In genomic region chr21:36113647-36114428, GRCh38 we compare ENCODE assay signal across 8 cellular contexts. TPM values are rescaled to one million over a fixed set of nuclear protein-coding genes. Genes with fewer than 3 reads are reported as not detected.
A peak's percentile ranks its signal among the peaks of the same experiment; 100 is the strongest.
DNase-seq lines count a peak whose midpoint lies in the region; ATAC-seq and TF ChIP-seq lines count a peak whose summit lies in the region.

No MANE protein-coding gene starts in this region.

- TF ChIP-seq CTCF in gastrocnemius medialis (IDR thresholded peaks at IDR 0.05 in 4 of 5, conservative IDR thresholded peaks at IDR 0.05 in 1 of 5) = no peak

- no peak overlapping the region for H3K27ac ChIP-seq in CD8-positive, alpha-beta memory T cell (ENCODE audit: low read depth, low read length)
- peak overlapping the region in 1 of 4 donors; percentile 65 for H3K27ac ChIP-seq in gastrocnemius medialis

- TF ChIP-seq POLR2A in gastrocnemius medialis (IDR thresholded peaks at IDR 0.05) = no peak

- H3K4me3 ChIP-seq in CD8-positive, alpha-beta memory T cell (ENCODE audit: low read length) = peak overlapping the region; percentile 65
- H3K4me3 ChIP-seq in gastrocnemius medialis = peak overlapping the region in 1 of 4 donors; percentile 55

- H3K4me3 Mint-ChIP-seq in CD8-positive, alpha-beta memory T cell = peak overlapping the region; percentile 42 to 97 (median 89)
- H3K4me3 Mint-ChIP-seq in naive B cell = peak overlapping the region in 5 of 8 donors; percentile 41 to 75 (median 46)

- peaks cover 8 to 32% (median 18%) of the 10 kb centered on the region in 3 donors for H3K4me1 Mint-ChIP-seq in CD8-positive, alpha-beta memory T cell
- H3K4me1 Mint-ChIP-seq in naive B cell = peaks cover 12 to 20% (median 14%) of the 10 kb centered on the region in 3 donors

- DNase-seq in CD8-positive, alpha-beta memory T cell = peak in 4 of 5 donors; percentile 15 to 85 (median 61)
- DNase-seq in NCI-H2196 (lab: John Stamatoyannopoulos, UW; ENCODE audit: unreplicated experiment) (peak; percentile 67), naive B cell (no peak), gastrocnemius medialis (no peak), NCI-H748 treated with DMSO at 0.1 percent for 48 hours (lab: John Stamatoyannopoulos, UW) (no peak)
- DNase-seq in activated effector memory CD4-positive, alpha-beta T cell treated with Interleukin-2 at 50 U/mL for 16 hours = peak; percentile 39

- no peaks in the 10 kb centered on the region for H3K27me3 ChIP-seq in CD8-positive, alpha-beta memory T cell (ENCODE audit: insufficient read depth, low read length, poor library complexity, severe bottlenecking)
- no peaks in the 10 kb centered on the region for H3K27me3 ChIP-seq in gastrocnemius medialis

- ATAC-seq in naive B cell (ENCODE audit: low read depth in 2 of 2) (no peak), HG02571 (IDR thresholded peaks at IDR 0.05; ENCODE audit: unreplicated experiment) (no peak), gastrocnemius medialis (no peak), GM21381 (IDR thresholded peaks at IDR 0.05; ENCODE audit: unreplicated experiment) (no peak)

- H3K4me1 ChIP-seq in CD8-positive, alpha-beta memory T cell (ENCODE audit: insufficient read depth, low read length) = peaks cover 26% of the 10 kb centered on the region
- H3K4me1 ChIP-seq in gastrocnemius medialis = peaks cover 4 to 5% of the 10 kb centered on the region in 2 donors

- H3K27ac Mint-ChIP-seq in CD8-positive, alpha-beta memory T cell = peak overlapping the region; percentile 4 to 94 (median 80)
- peak overlapping the region in 3 of 6 donors; percentile 4 to 57 (median 48) for H3K27ac Mint-ChIP-seq in naive B cell

- CTCF ChIA-PET in CD8-positive, alpha-beta memory T cell (lab: Charles Lee) = interaction anchor here (0.8 to 3.1 kb wide), 13 partner anchors 9 to 86 kb away, joined by 3 to 13 read pairs (median 3); partner anchors contain the start of gene SETD4

- in situ Hi-C loops in gastrocnemius medialis (cut with MboI; ENCODE audit: low sequenced_read_pairs in 4 of 4) = no loop called here

- H3K9me3 ChIP-seq in CD8-positive, alpha-beta memory T cell (ENCODE audit: low read length) = no peaks in the 10 kb centered on the region
- H3K9me3 ChIP-seq in gastrocnemius medialis = no peaks in the 10 kb centered on the region

- intact Hi-C loops in gastrocnemius medialis (cut with DNase I; ENCODE audit: low total_unique reads) = loop anchor here (5.0 kb wide), 1 partner anchor 42 kb away; the partner anchor contains the start of gene CBR1

- no peaks in the 10 kb centered on the region for H3K9me3 Mint-ChIP-seq in CD8-positive, alpha-beta memory T cell
- no peaks in the 10 kb centered on the region for H3K9me3 Mint-ChIP-seq in naive B cell

- POLR2A ChIA-PET in CD8-positive, alpha-beta memory T cell (lab: Charles Lee) = interaction anchor here (0.6 kb wide), 1 partner anchor 54 kb away, joined by 3 read pairs; the partner anchor contains the start of gene SETD4

- no peaks in the 10 kb centered on the region for H3K36me3 Mint-ChIP-seq in CD8-positive, alpha-beta memory T cell
- no peaks in the 10 kb centered on the region for H3K36me3 Mint-ChIP-seq in naive B cell

- no peaks in the 10 kb centered on the region for H3K36me3 ChIP-seq in CD8-positive, alpha-beta memory T cell (ENCODE audit: insufficient read depth, low read length)
- no peaks in the 10 kb centered on the region for H3K36me3 ChIP-seq in gastrocnemius medialis

- peaks cover 11 to 28% of the 10 kb centered on the region in 2 donors for H3K27me3 Mint-ChIP-seq in CD8-positive, alpha-beta memory T cell
- H3K27me3 Mint-ChIP-seq in naive B cell = no peaks in the 10 kb centered on the region

RNA-seq across cellular contexts. Expression of gene CBR3, which starts 21.0 kb away (rescaled TPM):
- 1 to 10 TPM; 7.6 to 7.9 TPM for total RNA-seq in CD8-positive, alpha-beta memory T cell
- 2.3 TPM for polyA plus RNA-seq in CD8-positive, alpha-beta memory T cell
- polyA plus RNA-seq in naive B cell (ENCODE audit: low read depth in 6 of 6) = 10 to 100 TPM in 4 of 6 donors, 1 to 10 TPM in 2; 7.4 to 14.5 (median 10.6) TPM
- total RNA-seq in gastrocnemius medialis = 1 to 10 TPM in 3 of 4 donors, under 1 TPM in 1; 0.80 to 2.9 (median 1.8) TPM

RNA-seq across cellular contexts. Expression of gene DOP1B, which starts 42.8 kb away (rescaled TPM):
- total RNA-seq in CD8-positive, alpha-beta memory T cell = 10 to 100 TPM; 12.1 to 15.2 TPM
- 12.0 TPM for polyA plus RNA-seq in CD8-positive, alpha-beta memory T cell
- 10 to 100 TPM; 13.8 to 43.2 (median 29.3) TPM for polyA plus RNA-seq in naive B cell (ENCODE audit: low read depth in 6 of 6)
- total RNA-seq in gastrocnemius medialis = 10 to 100 TPM; 10.4 to 16.5 (median 13.5) TPM

RNA-seq across cellular contexts. Expression of gene CBR1, which starts 44.0 kb away (rescaled TPM):
- total RNA-seq in CD8-positive, alpha-beta memory T cell = 10 to 100 TPM; 37.6 to 39.3 TPM
- 39.2 TPM for polyA plus RNA-seq in CD8-positive, alpha-beta memory T cell
- 10 to 100 TPM; 15.4 to 44.6 (median 32.2) TPM for polyA plus RNA-seq in naive B cell (ENCODE audit: low read depth in 6 of 6)
- total RNA-seq in gastrocnemius medialis = 10 to 100 TPM; 44.8 to 73.9 (median 66.4) TPM

RNA-seq across cellular contexts. Expression of gene SETD4, which starts 53.5 kb away (rescaled TPM):
- 10 to 100 TPM; 20.2 to 20.5 TPM for total RNA-seq in CD8-positive, alpha-beta memory T cell
- polyA plus RNA-seq in CD8-positive, alpha-beta memory T cell = 8.0 TPM
- 10 to 100 TPM in 2 of 6 donors, 1 to 10 TPM in 4; 6.5 to 15.1 (median 9.7) TPM for polyA plus RNA-seq in naive B cell (ENCODE audit: low read depth in 6 of 6)
- 10 to 100 TPM in 3 of 4 donors, 1 to 10 TPM in 1; 5.9 to 21.7 (median 16.7) TPM for total RNA-seq in gastrocnemius medialis

Comparison
In these comparisons a context has a peak if more than half of its experiments do, and no peak if none do; other contexts are left out.
1. DNase-seq: peak in CD8-positive, alpha-beta memory T cell (4 of 5), NCI-H2196 (single experiment) and activated effector memory CD4-positive, alpha-beta T cell treated with Interleukin-2 at 50 U/mL for 16 hours (single experiment); none in naive B cell (single experiment), gastrocnemius medialis (0 of 2) and NCI-H748 treated with DMSO at 0.1 percent for 48 hours (single experiment).